ENCODE assay signal across 20 cellular contexts in genomic region chr6:112549749-112550148, GRCh38.
DNase-seq lines count a peak whose midpoint lies in the region; ATAC-seq, FAIRE-seq and TF ChIP-seq lines count a peak whose summit lies in the region.
"Had no signal": no experiment of that assay in that cellular context is flagged by ENCODE, and none has a peak within 500 bp of the region (broad histone marks: within the 10 kb centered on the region; RNA-seq: fewer than 3 reads in every experiment).

No MANE protein-coding gene starts in this region.

- FAIRE-seq in A204.1 (lab: Jason Lieb, UNC) (peak; percentile 76), colon (lab: Jason Lieb, UNC) (peak; percentile 53), small intestine (lab: Jason Lieb, UNC) (peak; percentile 65)
- FAIRE-seq: GM12892, GM19239, H1 had no signal

- no TSS peak for BruUV-seq in IMR-90 (replicated peaks; lab: Mats Ljungman, UMichigan)

- no peak for TF ChIP-seq POLR2A in IMR-90 (IDR thresholded peaks at IDR 0.05; ENCODE audit: low read depth, low read length)

- H3K27ac ChIP-seq in IMR-90 (ENCODE audit: insufficient read depth, low read length) (no peak overlapping the region), small intestine (ENCODE audit: low read depth in 1 of 2, low read length in 1 of 2) (no peak overlapping the region)
- H3K27ac ChIP-seq: GM23248 had no signal

- in situ Hi-C loops in IMR-90 (cut with MboI; ENCODE audit: low sequenced_read_pairs) = no loop called here

- no peaks in the 10 kb centered on the region for H3K4me1 ChIP-seq in IMR-90 (ENCODE audit: control insufficient read depth, insufficient read depth, low read length)
- no peaks in the 10 kb centered on the region for H3K4me1 ChIP-seq in small intestine (ENCODE audit: control insufficient read depth in 2 of 2, insufficient read depth in 1 of 2, low read depth in 1 of 2, low read length in 1 of 2)

- DNase-seq in IMR-90 (no peak), small intestine (no peak), NOMO-1 treated with dmso at 0.1 percent for 144 hours (lab: John Stamatoyannopoulos, UW; ENCODE audit: unreplicated experiment) (no peak)
- DNase-seq: 8988T; C1 segment of cervical spinal cord; Calu3; CD4-positive, alpha-beta memory T cell; COR-L47; DMS53; DMS79 treated with DMSO at 0.1 percent for 48 hours; GM23248; H7; HCEC 1CT had no signal

- TF ChIP-seq CTCF in IMR-90 (conservative IDR thresholded peaks at IDR 0.05; ENCODE audit: low read depth, low read length) = no peak

- no peak overlapping the region for H3K18ac ChIP-seq in IMR-90 (ENCODE audit: low read depth, low read length)

- dilution Hi-C loops in IMR-90 (cut with HindIII; ENCODE audit: low sequenced_read_pairs, unreplicated experiment) = no loop called here

- H3K36me3 ChIP-seq in IMR-90 (ENCODE audit: control insufficient read depth, insufficient read depth, low read length) (no peaks in the 10 kb centered on the region), small intestine (ENCODE audit: control insufficient read depth in 2 of 2, insufficient read depth in 2 of 2, low read length in 2 of 2) (no peaks in the 10 kb centered on the region)

- H2BK20ac ChIP-seq in IMR-90 (ENCODE audit: low read depth, low read length) = no peak overlapping the region

- no peak overlapping the region for H2BK5ac ChIP-seq in IMR-90 (ENCODE audit: low read depth, low read length, poor library complexity, severe bottlenecking)

- H3K9ac ChIP-seq in IMR-90 (ENCODE audit: low read depth, low read length) = no peak overlapping the region
- H3K9ac ChIP-seq: GM23248 had no signal

- H3K27me3 ChIP-seq in IMR-90 (ENCODE audit: control insufficient read depth, insufficient read depth, low read length) = no peaks in the 10 kb centered on the region
- no peaks in the 10 kb centered on the region for H3K27me3 ChIP-seq in small intestine (ENCODE audit: control insufficient read depth in 2 of 2, insufficient read depth in 2 of 2, low read length in 2 of 2)

- H4K5ac ChIP-seq in IMR-90 (ENCODE audit: low read depth, low read length) = no peak overlapping the region

- no peak for TF ChIP-seq RAD21 in IMR-90 (IDR thresholded peaks at IDR 0.05; ENCODE audit: low read length)

- no peak overlapping the region for H3K23ac ChIP-seq in IMR-90 (ENCODE audit: low read depth, low read length)

- H2AK9ac ChIP-seq in IMR-90 (replicated peaks; ENCODE audit: low read depth, low read length, poor library complexity) = no peak overlapping the region

- ATAC-seq in IMR-90 (ENCODE audit: low read depth) = no peak
- ATAC-seq in HG03520 (IDR thresholded peaks at IDR 0.05; ENCODE audit: unreplicated experiment) = no peak
- no peak for ATAC-seq in HG03342 (IDR thresholded peaks at IDR 0.05; ENCODE audit: unreplicated experiment)

- CTCF ChIA-PET in IMR-90 (lab: Yijun Ruan, JAX) = interaction anchor here (0.6 kb wide), 1 partner anchor 1263 kb away, joined by 3 read pairs; no protein-coding TSS in a partner anchor

- H3K79me1 ChIP-seq in IMR-90 (ENCODE audit: low read depth in 1 of 2, low read length in 2 of 2) = no peaks in the 10 kb centered on the region

- no peak overlapping the region for H3K56ac ChIP-seq in IMR-90 (ENCODE audit: extremely low read depth, insufficient read depth, low read length)

- H3K4ac ChIP-seq in IMR-90 (ENCODE audit: low read depth, low read length) = no peak overlapping the region

- H3K9me3 ChIP-seq in IMR-90 (ENCODE audit: control insufficient read depth, insufficient read depth, low read length) (0 out of 2 replicates have a peak, but pooled peaks cover 2% of the 10 kb centered on the region), small intestine (ENCODE audit: control insufficient read depth, low read depth) (no peaks in the 10 kb centered on the region)

- H2AFZ ChIP-seq in IMR-90 (replicated peaks; ENCODE audit: low read length, poor library complexity) = no peak overlapping the region
- H2AFZ ChIP-seq: GM23248 had no signal

- no peaks in the 10 kb centered on the region for H3K9me1 ChIP-seq in IMR-90 (ENCODE audit: insufficient read depth, low read length)

- no peak overlapping the region for H4K91ac ChIP-seq in IMR-90 (ENCODE audit: insufficient read depth, low read depth, low read length)

- intact Hi-C loops in IMR-90 (cut with micrococcal nuclease) = no loop called here

- WGBS in IMR-90 (ENCODE audit: extremely low coverage in 2 of 2, insufficient read length in 1 of 2), 2 experiments = no CpG with 5 or more reads among the region's 1 CpG
- WGBS in small intestine, 3 donors = 93 to 100% (median 100%) methylated on average over 1 of the region's 1 CpG

- H2BK15ac ChIP-seq in IMR-90 (ENCODE audit: low read depth, low read length) = no peak overlapping the region

- H3K4me3 ChIP-seq in IMR-90 (ENCODE audit: insufficient read depth, low read depth, low read length) = no peak overlapping the region
- no peak overlapping the region for H3K4me3 ChIP-seq in small intestine (ENCODE audit: low read depth in 1 of 2, low read length in 2 of 2)
- H3K4me3 ChIP-seq: GM23248 had no signal

- H4K20me1 ChIP-seq in IMR-90 (ENCODE audit: insufficient read depth, low read length) = no peaks in the 10 kb centered on the region

- H2AK5ac ChIP-seq in IMR-90 (ENCODE audit: low read depth, low read length) = no peak overlapping the region

- H3K4me2 ChIP-seq in IMR-90 (ENCODE audit: low read depth, low read length) = no peak overlapping the region

- no peak overlapping the region for H2BK120ac ChIP-seq in IMR-90 (ENCODE audit: low read depth, low read length)

- POLR2A ChIA-PET in IMR-90 (lab: Charles Lee; ENCODE audit: unreplicated experiment) = no interaction called here

- no peak overlapping the region for H3K14ac ChIP-seq in IMR-90 (replicated peaks; ENCODE audit: low read depth, low read length)

- no peak overlapping the region for H4K8ac ChIP-seq in IMR-90 (ENCODE audit: low read depth in 2 of 2, low read length in 2 of 2)

TF ChIP-seq in IMR-90, 13 proteins besides CTCF, POLR2A, EP300 and RAD21:
- TF ChIP-seq USF2 (IDR thresholded peaks at IDR 0.05; ENCODE audit: low read depth, low read length) (no peak), MAFK (IDR thresholded peaks at IDR 0.05; ENCODE audit: low read depth, low read length) (peak; percentile 29; the same call in 1 of the 2 replicates)
